In the genomic region with DNA sequence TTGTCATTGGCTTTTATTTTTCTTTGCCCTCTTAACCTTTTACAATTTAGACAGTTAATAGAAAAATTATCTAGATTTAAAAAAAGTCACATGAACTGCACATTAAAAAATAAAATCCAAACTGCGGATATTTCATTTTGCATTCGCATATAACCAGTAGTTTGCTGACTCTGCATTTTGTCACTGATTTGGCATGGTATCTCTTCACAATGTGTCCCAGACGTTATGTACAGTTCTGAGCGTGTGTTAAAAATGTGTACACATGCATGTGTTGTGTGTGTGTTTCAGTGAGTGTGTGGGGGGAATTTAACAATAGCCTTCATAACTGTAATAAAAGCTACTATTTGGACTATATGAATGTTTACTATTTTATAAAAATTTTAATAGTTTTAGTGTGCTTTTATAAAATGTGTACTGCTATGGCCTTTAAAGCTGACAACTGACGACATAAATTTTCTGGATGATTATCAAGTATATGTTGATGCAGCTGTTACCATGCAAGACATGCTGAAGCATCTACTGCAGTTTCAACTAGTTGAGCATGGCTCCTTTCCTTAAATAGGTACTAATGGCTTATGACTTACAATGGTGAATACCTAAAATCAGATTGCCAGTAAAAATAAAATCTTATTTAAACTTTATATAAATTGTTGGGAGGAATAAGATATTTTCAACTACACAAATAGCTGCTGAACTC, we compare ENCODE assay signal across 30 cellular contexts.
"Had no signal": no experiment of that assay in that cellular context is flagged by ENCODE, and none has a peak within 500 bp of the region (broad histone marks: within the 10 kb centered on the region; RNA-seq: fewer than 3 reads in every experiment).

No MANE protein-coding gene starts in this region.

- H3K9me3 ChIP-seq: adrenal gland, ascending aorta, breast epithelium, colonic mucosa, esophagus squamous epithelium, gastroesophageal sphincter had no signal

- DNase-seq: activated CD4-positive, alpha-beta memory T cell treated with anti-CD3 and anti-CD28 coated beads for 36 hours; activated CD4-positive, alpha-beta T cell treated with anti-CD3 and anti-CD28 coated beads for 36 hours; activated CD4-positive, alpha-beta T cell treated with anti-CD3 and anti-CD28 coated beads, Interleukin-2, amount 10 ng/mL, durations not matched to agents 24 days and 14 days; activated CD4-positive, CD25-positive, alpha-beta regulatory T cell; activated CD4-positive, CD25-positive, alpha-beta regulatory T cell treated with anti-CD3 and anti-CD28 coated beads, Interleukin-2, amount 50 U/mL, for 72 hours; activated CD8-positive, alpha-beta memory T cell treated with anti-CD3 and anti-CD28 coated beads, Interleukin-2, amount 10 ng/mL, durations not matched to agents 7 days and 5 days; activated CD8-positive, alpha-beta memory T cell treated with anti-CD3 and anti-CD28 coated beads, Interleukin-2, amount 50 U/mL, for 4 hours; activated CD8-positive, alpha-beta T cell treated with anti-CD3 and anti-CD28 coated beads, Interleukin-2, amount 10 ng/mL, durations not matched to agents 7 days and 5 days; activated effector memory CD4-positive, alpha-beta T cell treated with anti-CD3 and anti-CD28 coated beads, Interleukin-2, amount 50 U/mL, for 16 hours; activated naive CD4-positive, alpha-beta T cell treated with anti-CD3 and anti-CD28 coated beads for 36 hours; activated naive CD8-positive, alpha-beta T cell treated with anti-CD3 and anti-CD28 coated beads for 36 hours; activated naive CD8-positive, alpha-beta T cell treated with anti-CD3 and anti-CD28 coated beads, Interleukin-2, amount 50 U/mL, for 24 hours; activated T-cell treated with anti-CD3 and anti-CD28 coated beads, Interleukin-2, amount 50 U/mL, for 1 hour; activated T-cell treated with anti-CD3 and anti-CD28 coated beads, Interleukin-2, amount 50 U/mL, for 48 hours; adrenal gland; central memory CD4-positive, alpha-beta T cell; cerebellar nuclear complex; colonic mucosa; effector CD8-positive, alpha-beta T cell; esophagus squamous epithelium; foreskin melanocyte; heart right ventricle; T-helper 17 cell had no signal

- H3K4me3 ChIP-seq: adrenal gland, ascending aorta, breast epithelium, cardiac muscle cell, colonic mucosa, esophagus squamous epithelium, gastroesophageal sphincter, heart right ventricle had no signal

- ATAC-seq: activated CD4-positive, alpha-beta T cell treated with anti-CD3 and anti-CD28 coated beads for 36 hours; activated CD8-positive, alpha-beta memory T cell treated with anti-CD3 and anti-CD28 coated beads, Interleukin-2, amount 10 ng/mL, durations not matched to agents 7 days and 5 days; activated CD8-positive, alpha-beta T cell treated with anti-CD3 and anti-CD28 coated beads, Interleukin-2, amount 10 ng/mL, durations not matched to agents 7 days and 5 days; activated naive CD8-positive, alpha-beta T cell treated with anti-CD3 and anti-CD28 coated beads, Interleukin-2, amount 50 U/mL, for 24 hours; gastroesophageal sphincter; heart right ventricle; T-helper 17 cell had no signal

- H3K27me3 ChIP-seq: adrenal gland, ascending aorta, breast epithelium, cardiac muscle cell, colonic mucosa, esophagus squamous epithelium, gastroesophageal sphincter, heart right ventricle had no signal

- H3K27ac ChIP-seq: adrenal gland, ascending aorta, breast epithelium, cardiac muscle cell, colonic mucosa, epithelial cell of prostate, esophagus squamous epithelium, gastroesophageal sphincter, heart right ventricle had no signal

- H3K36me3 ChIP-seq: adrenal gland, ascending aorta, breast epithelium, cardiac muscle cell, colonic mucosa, esophagus squamous epithelium, gastroesophageal sphincter, heart right ventricle had no signal

- FAIRE-seq: endometrium, endothelial cell of umbilical vein had no signal

- H3K4me1 ChIP-seq: adrenal gland, ascending aorta, breast epithelium, colonic mucosa, esophagus squamous epithelium, gastroesophageal sphincter, heart right ventricle had no signal
